20 cellular contexts compared by ENCODE assay signal in the genomic region with DNA sequence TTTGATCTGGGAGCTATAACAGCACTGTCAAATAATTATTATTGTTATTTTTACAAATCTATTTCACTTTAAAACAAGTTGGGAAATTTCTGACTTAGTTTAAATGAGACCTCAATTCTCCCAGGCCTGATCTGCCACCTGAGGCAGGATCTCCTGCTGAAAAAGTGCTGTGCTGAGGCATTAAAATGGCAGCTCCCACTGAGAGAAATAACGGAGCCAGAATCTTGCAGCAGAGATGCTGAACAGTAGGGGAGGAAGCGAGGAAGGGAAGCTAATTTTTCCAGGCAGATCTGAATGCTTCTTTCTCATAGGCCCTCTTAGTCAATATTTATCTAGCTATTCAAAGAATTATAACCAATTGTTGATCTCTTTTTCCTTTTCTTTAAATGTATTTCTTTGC.
DNase-seq lines count a peak whose midpoint lies in the region; ATAC-seq and TF ChIP-seq lines count a peak whose summit lies in the region.
"Had no signal": no experiment of that assay in that cellular context is flagged by ENCODE, and none has a peak within 500 bp of the region (broad histone marks: within the 10 kb centered on the region; RNA-seq: fewer than 3 reads in every experiment).

No MANE protein-coding gene starts in this region.

- H3K4me1 Mint-ChIP-seq in neural crest cell = peaks cover 10% of the 10 kb centered on the region
- no peaks in the 10 kb centered on the region for H3K4me1 Mint-ChIP-seq in activated naive CD8-positive, alpha-beta T cell treated with anti-CD3 and anti-CD28 coated beads for 36 hours

- ATAC-seq in HG03521 (IDR thresholded peaks at IDR 0.05; ENCODE audit: unreplicated experiment) = no peak
- ATAC-seq: HCT116 had no signal

- no peak overlapping the region for H3K4me3 Mint-ChIP-seq in neural crest cell
- H3K4me3 Mint-ChIP-seq in activated naive CD8-positive, alpha-beta T cell treated with anti-CD3 and anti-CD28 coated beads for 36 hours = no peak overlapping the region
- H3K4me3 Mint-ChIP-seq: CD4-positive, alpha-beta T cell had no signal

- no peaks in the 10 kb centered on the region for H3K27me3 Mint-ChIP-seq in neural crest cell (ENCODE audit: low read depth)
- peaks cover 7% of the 10 kb centered on the region for H3K27me3 Mint-ChIP-seq in activated naive CD8-positive, alpha-beta T cell treated with anti-CD3 and anti-CD28 coated beads for 36 hours
- H3K27me3 Mint-ChIP-seq: CD4-positive, alpha-beta T cell had no signal

- peak overlapping the region; percentile 51 for H3K27ac Mint-ChIP-seq in neural crest cell (ENCODE audit: unreplicated experiment)
- no peak overlapping the region for H3K27ac Mint-ChIP-seq in activated naive CD8-positive, alpha-beta T cell treated with anti-CD3 and anti-CD28 coated beads for 36 hours
- H3K27ac Mint-ChIP-seq: CD4-positive, alpha-beta T cell had no signal

- DNase-seq in NCI-H2227 (lab: John Stamatoyannopoulos, UW; ENCODE audit: unreplicated experiment) (peak; percentile 10), cerebellum (ENCODE audit: low spot score) (peak; percentile 15), neural crest cell (ENCODE audit: low read depth, low spot score) (no peak), kidney tubule cell (ENCODE audit: low spot score) (no peak), HUDEP-2 (lab: John Stamatoyannopoulos, UW; ENCODE audit: unreplicated experiment in 76 of 76) (no peak)
- no peak for DNase-seq in activated naive CD8-positive, alpha-beta T cell treated with anti-CD3 and anti-CD28 coated beads for 36 hours
- DNase-seq: CD4-positive, alpha-beta T cell; COR-L47; DMS79; Karpas-422; NCI-H1105 treated with DMSO at 0.1 percent for 48 hours; NCI-H2029 treated with DMSO at 0.1 percent for 48 hours; NCI-H2171; NCI-H446 treated with DMSO at 0.1 percent for 48 hours; NCI-H526 treated with DMSO at 0.1 percent for 48 hours; PC-9; RPMI8226; SHP77 had no signal

- TF ChIP-seq CTCF in neural crest cell (conservative IDR thresholded peaks at IDR 0.05) = no peak

- peaks cover 7% of the 10 kb centered on the region for H3K9me3 Mint-ChIP-seq in neural crest cell
- H3K9me3 Mint-ChIP-seq in activated naive CD8-positive, alpha-beta T cell treated with anti-CD3 and anti-CD28 coated beads for 36 hours = no peaks in the 10 kb centered on the region
- H3K9me3 Mint-ChIP-seq: CD4-positive, alpha-beta T cell had no signal

- H3K36me3 Mint-ChIP-seq in neural crest cell (ENCODE audit: low read depth) = no peaks in the 10 kb centered on the region
- no peaks in the 10 kb centered on the region for H3K36me3 Mint-ChIP-seq in activated naive CD8-positive, alpha-beta T cell treated with anti-CD3 and anti-CD28 coated beads for 36 hours

Comparison
In these comparisons a context has a peak if more than half of its experiments do, and no peak if none do; other contexts are left out.
1. DNase-seq: peak in NCI-H2227 (single experiment) and cerebellum (single experiment); none in neural crest cell (single experiment), kidney tubule cell (single experiment), activated naive CD8-positive, alpha-beta T cell treated with anti-CD3 and anti-CD28 coated beads for 36 hours (single experiment) and HUDEP-2 (0 of 76).